ENCODE assay signal across 8 cellular contexts in the genomic region with DNA sequence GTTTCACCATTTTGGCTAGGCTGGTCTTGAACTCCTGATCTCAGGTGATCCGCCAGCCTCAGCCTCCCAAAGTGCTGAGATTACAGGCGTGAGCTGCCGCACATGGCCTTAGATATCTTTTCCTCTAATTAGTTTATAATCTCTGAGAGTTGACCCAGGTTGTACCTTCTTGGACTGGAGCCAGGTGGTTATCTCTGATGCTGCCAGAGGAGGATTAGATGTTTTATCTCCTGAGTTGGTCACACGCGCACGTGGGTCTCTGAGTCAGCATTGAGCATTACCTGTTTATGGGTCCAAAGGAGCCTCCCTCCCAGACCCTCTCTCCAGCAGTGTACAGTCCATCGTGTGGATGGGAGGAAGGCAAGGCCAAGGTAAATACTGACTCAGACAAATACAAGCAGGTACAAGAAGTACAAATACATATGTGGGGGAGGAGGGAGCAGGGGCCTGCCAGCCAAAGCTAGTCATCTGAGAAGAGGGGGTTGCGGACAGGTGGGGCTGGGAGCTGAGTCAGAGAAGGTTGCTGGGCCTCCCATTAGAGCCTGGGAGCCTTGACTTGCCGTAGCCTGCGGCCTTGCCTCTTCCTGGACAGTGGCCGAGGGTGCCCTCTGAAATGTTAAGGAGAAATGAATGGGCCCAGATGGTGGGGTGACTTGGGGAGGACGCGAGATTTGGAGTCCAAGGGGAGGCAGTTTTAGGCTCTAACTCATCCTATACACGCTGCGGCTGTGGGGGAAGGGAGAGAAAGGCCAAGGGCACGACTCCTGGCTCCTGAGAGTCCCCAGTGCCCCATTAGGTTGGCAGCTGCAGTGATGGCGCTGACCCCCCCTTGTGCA. TPM values are rescaled to one million over a fixed set of nuclear protein-coding genes. Genes with fewer than 3 reads are reported as not detected.
DNase-seq lines count a peak whose midpoint lies in the region; ATAC-seq and TF ChIP-seq lines count a peak whose summit lies in the region.

No MANE protein-coding gene starts in this region.

- H3K9me3 ChIP-seq in heart left ventricle (no peaks in the 10 kb centered on the region), transverse colon (no peaks in the 10 kb centered on the region)

- TF ChIP-seq EP300 in transverse colon (IDR thresholded peaks at IDR 0.05; ENCODE audit: low read depth), result peak; percentile 89

- DNase-seq in heart left ventricle (peak in 1 of 5 donors; percentile 44), Right ventricle myocardium superior (no peak), left lobe of liver (ENCODE audit: low spot score) (peak; percentile 97), transverse colon (peak; percentile 92), globus pallidus (ENCODE audit: low spot score) (no peak), NCI-H446 (lab: John Stamatoyannopoulos, UW) (no peak)
- DNase-seq in activated naive CD4-positive, alpha-beta T cell treated with anti-CD3 and anti-CD28 coated beads, Interleukin-2, amount 50 U/mL, for 72 hours (ENCODE audit: low spot score in 2 of 2), result no peak

- H3K27ac Mint-ChIP-seq in activated naive CD4-positive, alpha-beta T cell treated with anti-CD3 and anti-CD28 coated beads, Interleukin-2, amount 50 U/mL, for 72 hours, result peak overlapping the region; percentile 86 to 96

- no peak overlapping the region for H3K4me3 ChIP-seq in heart left ventricle
- H3K4me3 ChIP-seq in transverse colon, result no peak overlapping the region

- WGBS in heart left ventricle, 4 donors, result 76 to 81% (median 78%) methylated on average over 17 of the region's 17 CpGs
- 51% methylated on average over 7 to 17 of the region's 17 CpGs for WGBS in transverse colon (ENCODE audit: low coverage in 1 of 2), 2 donors

- H3K36me3 Mint-ChIP-seq in activated naive CD4-positive, alpha-beta T cell treated with anti-CD3 and anti-CD28 coated beads, Interleukin-2, amount 50 U/mL, for 72 hours, result no peaks in the 10 kb centered on the region

- H3K4me1 ChIP-seq in heart left ventricle, result peaks cover 15 to 94% (median 64%) of the 10 kb centered on the region in 12 donors
- peaks cover 53 to 80% (median 61%) of the 10 kb centered on the region in 4 donors for H3K4me1 ChIP-seq in transverse colon

- no peaks in the 10 kb centered on the region for H3K36me3 ChIP-seq in heart left ventricle
- no peaks in the 10 kb centered on the region for H3K36me3 ChIP-seq in transverse colon

- ATAC-seq in heart left ventricle (peak in 2 of 4 donors; percentile 1), Right ventricle myocardium superior (ENCODE audit: poor library complexity) (no peak), left lobe of liver (peak; percentile 61), GM21526 (IDR thresholded peaks at IDR 0.05; ENCODE audit: low FRiP score, unreplicated experiment) (no peak)
- ATAC-seq in activated naive CD4-positive, alpha-beta T cell treated with anti-CD3 and anti-CD28 coated beads, Interleukin-2, amount 50 U/mL, for 72 hours, result peak; percentile 10 to 36

- TF ChIP-seq POLR2A in heart left ventricle (IDR thresholded peaks at IDR 0.05) (no peak), transverse colon (IDR thresholded peaks at IDR 0.05) (peak; percentile 40)

- in situ Hi-C loops in transverse colon (cut with MboI; ENCODE audit: low pct_ligation_motif_present in 1 of 4, low pct_unique_long_range_greater_than_20kb in 1 of 4, low sequenced_read_pairs in 3 of 4), result no loop called here

- no peaks in the 10 kb centered on the region for H3K9me3 Mint-ChIP-seq in activated naive CD4-positive, alpha-beta T cell treated with anti-CD3 and anti-CD28 coated beads, Interleukin-2, amount 50 U/mL, for 72 hours

- peak overlapping the region; percentile 88 to 98 (median 96) for H3K27ac ChIP-seq in heart left ventricle
- H3K27ac ChIP-seq in transverse colon, result peak overlapping the region; percentile 91 to 97 (median 92)

- intact Hi-C loops in heart left ventricle (cut with DNase I), result no loop called here
- intact Hi-C loops in Right ventricle myocardium superior (cut with DNase I), result no loop called here
- intact Hi-C loops in transverse colon (cut with DNase I; ENCODE audit: low total_unique reads), result no loop called here

- no peak for TF ChIP-seq CTCF in heart left ventricle (IDR thresholded peaks at IDR 0.05)
- peak in 2 of 5 experiments; percentile 28 to 33 for TF ChIP-seq CTCF in transverse colon (IDR thresholded peaks at IDR 0.05)

- no peaks in the 10 kb centered on the region for H3K27me3 ChIP-seq in heart left ventricle
- no peaks in the 10 kb centered on the region for H3K27me3 ChIP-seq in transverse colon

RNA-seq across cellular contexts. Expression of a gene that starts 13.1 kb away (rescaled TPM):
- total RNA-seq in heart left ventricle (10 to 100 TPM in 6 of 9 donors, 1 to 10 TPM in 3; 5.7 to 26.6 (median 13.1) TPM), Right ventricle myocardium superior (10.3 TPM), left lobe of liver (171 TPM), transverse colon (100 to 1,000 TPM in 1 of 4 donors, 10 to 100 TPM in 3; 10.7 to 107 (median 77.3) TPM)
- polyA plus RNA-seq in heart left ventricle, result 1 to 10 TPM; 3.4 to 8.6 TPM
- total RNA-seq in activated naive CD4-positive, alpha-beta T cell treated with anti-CD3 and anti-CD28 coated beads, Interleukin-2, amount 50 U/mL, for 72 hours, result 1 to 10 TPM; 6.7 to 8.5 TPM

Comparison
In these comparisons a context has a peak if more than half of its experiments do, and no peak if none do; other contexts are left out.
1. ATAC-seq: peak in activated naive CD4-positive, alpha-beta T cell treated with anti-CD3 and anti-CD28 coated beads, Interleukin-2, amount 50 U/mL, for 72 hours (2 of 2) and left lobe of liver (single experiment); none in Right ventricle myocardium superior (single experiment) and GM21526 (single experiment).
2. DNase-seq: peak in left lobe of liver (single experiment) and transverse colon (single experiment); none in Right ventricle myocardium superior (single experiment), activated naive CD4-positive, alpha-beta T cell treated with anti-CD3 and anti-CD28 coated beads, Interleukin-2, amount 50 U/mL, for 72 hours (0 of 2), globus pallidus (single experiment) and NCI-H446 (0 of 2).